Comparison of ENCODE assay signal across 23 cellular contexts in the genomic region with DNA sequence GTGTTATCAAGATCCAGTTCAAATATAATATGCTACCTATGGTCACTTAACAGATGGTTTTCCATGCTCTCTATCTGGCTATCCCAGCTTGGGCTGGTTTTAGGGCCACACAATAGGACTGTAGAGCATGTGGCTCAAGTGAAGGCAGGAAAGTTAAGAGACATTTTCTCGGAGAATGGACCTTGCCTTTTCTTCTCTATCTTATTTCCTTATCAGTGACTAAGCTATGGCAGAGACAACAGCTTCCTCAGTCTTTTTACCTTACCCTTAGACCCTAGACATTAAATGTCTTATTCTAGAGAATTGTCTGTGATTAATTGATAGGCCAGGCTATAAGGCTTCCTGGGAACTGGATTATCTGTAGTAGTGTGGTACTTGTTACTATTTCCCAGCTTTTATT. TPM values are rescaled to one million over a fixed set of nuclear protein-coding genes. Genes with fewer than 3 reads are reported as not detected.
"Had no signal": no experiment of that assay in that cellular context is flagged by ENCODE, and none has a peak within 500 bp of the region (broad histone marks: within the 10 kb centered on the region; RNA-seq: fewer than 3 reads in every experiment).

No MANE protein-coding gene starts in this region.

- H3K4me3 Mint-ChIP-seq: T-cell had no signal

- H3K27ac Mint-ChIP-seq: T-cell had no signal

- H3K27me3 Mint-ChIP-seq: T-cell had no signal

- H3K9me3 Mint-ChIP-seq: T-cell had no signal

- DNase-seq: IMR-90, Kasumi-1, MM.1S, NCI-H1092 treated with DMSO at 0.1 percent for 48 hours, NCI-H1417, NCI-H1436 treated with DMSO at 0.1 percent for 48 hours, NCI-H1694, NCI-H187 treated with DMSO at 0.1 percent for 48 hours, NCI-H2029 treated with DMSO at 0.1 percent for 48 hours, NCI-H345, NCI-H446 treated with DMSO at 0.1 percent for 48 hours, NCI-H510A treated with DMSO at 0.1 percent for 48 hours, NCI-H526, SHP77, SK-N-SH, SW 1271, T-cell had no signal

- H3K4me2 ChIP-seq: KMS-11, SK-N-SH had no signal

- H3K27ac ChIP-seq: KMS-11, RWPE1 had no signal

- ATAC-seq: HepG2, Panc1, PC-3, T-cell had no signal

- H3K9me3 ChIP-seq: SK-N-SH had no signal

RNA-seq across cellular contexts. Expression of gene CD101, which starts 28.1 kb away (rescaled TPM):
- total RNA-seq: IMR-90, SK-MEL-5 had no signal
